ENCODE assay signal across 29 cellular contexts in the genomic region with DNA sequence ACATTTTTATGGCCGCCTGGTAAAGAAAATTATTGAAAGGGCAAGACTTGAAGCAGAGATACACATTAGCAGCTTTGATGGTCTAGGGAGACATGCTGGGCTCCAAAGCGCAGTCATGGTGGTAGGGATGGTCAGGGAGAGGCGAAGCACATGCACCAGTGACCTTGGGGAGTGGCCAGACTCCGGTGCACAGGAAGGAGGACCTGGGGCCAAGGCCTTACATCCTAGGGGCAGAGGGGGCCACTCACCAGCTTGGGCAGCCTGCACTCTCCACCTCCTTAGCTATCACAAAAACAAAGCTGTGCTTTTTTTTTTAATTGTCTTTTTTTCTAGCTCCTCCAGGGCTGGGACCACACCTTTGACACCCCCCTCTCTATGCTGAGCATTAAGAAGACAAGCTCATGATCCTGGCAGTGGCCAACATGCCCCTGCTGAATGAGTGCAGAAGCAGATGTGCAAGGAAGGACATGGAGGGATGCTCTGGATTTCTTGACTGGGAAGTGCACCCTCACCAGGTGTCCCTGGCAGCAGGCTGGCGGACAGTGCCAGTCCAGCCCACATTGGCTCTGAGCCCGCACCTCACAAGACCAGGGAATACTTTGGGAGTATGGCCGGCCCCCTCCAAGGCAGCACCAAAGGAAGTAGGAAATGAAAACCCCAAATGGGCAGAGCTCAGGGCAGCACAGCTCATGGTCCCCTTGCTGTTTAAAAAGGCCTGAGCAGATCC.
"Had no signal": no experiment of that assay in that cellular context is flagged by ENCODE, and none has a peak within 500 bp of the region (broad histone marks: within the 10 kb centered on the region; RNA-seq: fewer than 3 reads in every experiment).

No MANE protein-coding gene starts in this region.

- ATAC-seq: activated CD8-positive, alpha-beta memory T cell treated with anti-CD3 and anti-CD28 coated beads, Interleukin-2, amount 10 ng/mL, durations not matched to agents 7 days and 5 days; activated CD8-positive, alpha-beta T cell treated with anti-CD3 and anti-CD28 coated beads for 36 hours; activated T-cell treated with anti-CD3 and anti-CD28 coated beads, Interleukin-2, amount 50 U/mL, for 72 hours; esophagus mucosa; left colon; naive thymus-derived CD8-positive, alpha-beta T cell; WTC11 had no signal

- H3K27ac Mint-ChIP-seq: activated CD8-positive, alpha-beta memory T cell treated with anti-CD3 and anti-CD28 coated beads, Interleukin-2, amount 10 ng/mL, durations not matched to agents 7 days and 5 days; activated CD8-positive, alpha-beta T cell treated with anti-CD3 and anti-CD28 coated beads for 36 hours; activated naive CD4-positive, alpha-beta T cell treated with anti-CD3 and anti-CD28 coated beads, Interleukin-2, amount 10 ng/mL, durations not matched to agents 7 days and 5 days; activated naive CD8-positive, alpha-beta T cell treated with anti-CD3 and anti-CD28 coated beads, Interleukin-2, amount 10 ng/mL, durations not matched to agents 7 days and 5 days; activated T-cell treated with anti-CD3 and anti-CD28 coated beads, Interleukin-2, amount 50 U/mL, for 72 hours; naive thymus-derived CD8-positive, alpha-beta T cell; neural progenitor cell; progenitor cell of endocrine pancreas; T-helper 1 cell treated with Interleukin-12 subunit alpha and Interleukin-12 subunit beta and Interleukin-4 antibody, amounts not matched to agents 30 μg/mL and 1 μg/mL, for 36 hours; WTC11 had no signal

- H3K27ac ChIP-seq: brain microvascular endothelial cell, neural progenitor cell, suprapubic skin, tibial nerve had no signal

- H3K4me1 Mint-ChIP-seq: activated CD8-positive, alpha-beta memory T cell treated with anti-CD3 and anti-CD28 coated beads, Interleukin-2, amount 10 ng/mL, durations not matched to agents 7 days and 5 days; activated naive CD4-positive, alpha-beta T cell treated with anti-CD3 and anti-CD28 coated beads, Interleukin-2, amount 10 ng/mL, durations not matched to agents 7 days and 5 days; activated naive CD8-positive, alpha-beta T cell treated with anti-CD3 and anti-CD28 coated beads, Interleukin-2, amount 10 ng/mL, durations not matched to agents 7 days and 5 days; neural progenitor cell; WTC11 had no signal

- DNase-seq: activated CD4-positive, alpha-beta T cell treated with anti-CD3 and anti-CD28 coated beads for 1 hour; activated CD4-positive, alpha-beta T cell treated with anti-CD3 and anti-CD28 coated beads, Interleukin-2, amount 50 U/mL, for 1 hour; activated CD8-positive, alpha-beta memory T cell treated with anti-CD3 and anti-CD28 coated beads, Interleukin-2, amount 10 ng/mL, durations not matched to agents 7 days and 5 days; activated CD8-positive, alpha-beta T cell treated with anti-CD3 and anti-CD28 coated beads for 36 hours; activated gamma-delta T cell; activated naive CD4-positive, alpha-beta T cell treated with anti-CD3 and anti-CD28 coated beads, Interleukin-2, amount 10 ng/mL, durations not matched to agents 7 days and 5 days; activated naive CD8-positive, alpha-beta T cell treated with anti-CD3 and anti-CD28 coated beads, Interleukin-2, amount 10 ng/mL, durations not matched to agents 7 days and 5 days; activated T-cell treated with anti-CD3 and anti-CD28 coated beads for 4 hours; activated T-cell treated with anti-CD3 and anti-CD28 coated beads, Interleukin-2, amount 50 U/mL, for 72 hours; amniotic stem cell; brain microvascular endothelial cell; caudate nucleus; foreskin fibroblast; hippocampal formation; left colon; midbrain; naive thymus-derived CD8-positive, alpha-beta T cell; SK-N-SH; stimulated activated naive CD4-positive, alpha-beta T cell; SW 1271; T1000 had no signal

- H3K4me3 ChIP-seq: neural progenitor cell, smooth muscle cell, suprapubic skin, tibial nerve had no signal

- H3K4me1 ChIP-seq: neural progenitor cell, suprapubic skin, tibial nerve had no signal

- H3K4me3 Mint-ChIP-seq: activated CD8-positive, alpha-beta memory T cell treated with anti-CD3 and anti-CD28 coated beads, Interleukin-2, amount 10 ng/mL, durations not matched to agents 7 days and 5 days; activated CD8-positive, alpha-beta T cell treated with anti-CD3 and anti-CD28 coated beads for 36 hours; activated naive CD4-positive, alpha-beta T cell treated with anti-CD3 and anti-CD28 coated beads, Interleukin-2, amount 10 ng/mL, durations not matched to agents 7 days and 5 days; activated naive CD8-positive, alpha-beta T cell treated with anti-CD3 and anti-CD28 coated beads, Interleukin-2, amount 10 ng/mL, durations not matched to agents 7 days and 5 days; activated T-cell treated with anti-CD3 and anti-CD28 coated beads, Interleukin-2, amount 50 U/mL, for 72 hours; naive thymus-derived CD8-positive, alpha-beta T cell; neural progenitor cell; T-helper 1 cell treated with Interleukin-12 subunit alpha and Interleukin-12 subunit beta and Interleukin-4 antibody, amounts not matched to agents 30 μg/mL and 1 μg/mL, for 36 hours; WTC11 had no signal

- H3K27me3 ChIP-seq: brain microvascular endothelial cell, neural progenitor cell, tibial nerve had no signal

- H3K36me3 Mint-ChIP-seq: activated naive CD4-positive, alpha-beta T cell treated with anti-CD3 and anti-CD28 coated beads, Interleukin-2, amount 10 ng/mL, durations not matched to agents 7 days and 5 days; activated naive CD8-positive, alpha-beta T cell treated with anti-CD3 and anti-CD28 coated beads, Interleukin-2, amount 10 ng/mL, durations not matched to agents 7 days and 5 days had no signal

- H2AFZ ChIP-seq: neural progenitor cell had no signal

- H3K4me2 ChIP-seq: neural progenitor cell, SK-N-SH, smooth muscle cell had no signal

- H3K27me3 Mint-ChIP-seq: activated CD8-positive, alpha-beta memory T cell treated with anti-CD3 and anti-CD28 coated beads, Interleukin-2, amount 10 ng/mL, durations not matched to agents 7 days and 5 days; activated CD8-positive, alpha-beta T cell treated with anti-CD3 and anti-CD28 coated beads for 36 hours; activated naive CD4-positive, alpha-beta T cell treated with anti-CD3 and anti-CD28 coated beads, Interleukin-2, amount 10 ng/mL, durations not matched to agents 7 days and 5 days; activated naive CD8-positive, alpha-beta T cell treated with anti-CD3 and anti-CD28 coated beads, Interleukin-2, amount 10 ng/mL, durations not matched to agents 7 days and 5 days; progenitor cell of endocrine pancreas had no signal

- H3K9me3 ChIP-seq: SK-N-SH, suprapubic skin, tibial nerve had no signal

- H3K36me3 ChIP-seq: brain microvascular endothelial cell, neural progenitor cell, suprapubic skin, tibial nerve had no signal
